2 cellular contexts compared by ENCODE assay signal in the genomic region with DNA sequence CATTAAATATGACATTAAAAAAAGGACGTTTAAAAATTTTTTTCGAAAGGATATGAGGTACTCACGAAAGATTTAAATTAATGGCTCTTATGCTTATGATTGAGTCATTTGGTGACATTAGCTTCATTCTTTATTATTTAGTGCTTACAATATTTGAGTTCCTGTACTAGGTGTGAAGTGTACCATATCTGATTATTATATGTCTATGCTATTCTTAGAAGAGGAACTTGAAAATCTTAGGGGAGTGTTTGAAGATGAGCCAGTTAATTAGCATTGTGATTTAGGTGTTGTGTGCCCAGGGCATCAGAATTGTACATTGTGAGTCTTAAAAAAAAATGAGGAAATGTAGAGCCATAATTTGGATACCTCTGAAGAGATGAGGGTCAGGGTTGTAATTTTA.
TF ChIP-seq lines count a peak whose summit lies in the region.

No MANE protein-coding gene starts in this region.

TF ChIP-seq in GM12878, 131 proteins besides CTCF, POLR2A, EP300 and RAD21 (continued from another document):
- TF ChIP-seq SPI1 (IDR thresholded peaks at IDR 0.05; ENCODE audit: borderline replicate concordance, insufficient read depth, low read depth, low read length) (peak; percentile 13; the same call in 1 of the 2 replicates), NFIC (IDR thresholded peaks at IDR 0.05; ENCODE audit: low read depth, low read length) (0 out of 2 replicates have a peak, but pooled peaks have one; percentile 20), BCLAF1 (IDR thresholded peaks at IDR 0.05) (no peak), MEF2B (IDR thresholded peaks at IDR 0.05; ENCODE audit: partially characterized antibody, poor library complexity, severe bottlenecking) (peak; percentile 46), MTA2 (IDR thresholded peaks at IDR 0.05; ENCODE audit: low read depth) (peak; percentile 78)

TF ChIP-seq in WTC11, 78 proteins besides CTCF, POLR2A, EP300 and RAD21 (continued from another document):
- no peak for TF ChIP-seq JUN (CRISPR knock-in tag; IDR thresholded peaks at IDR 0.05)
- TF ChIP-seq, protein P1, sequence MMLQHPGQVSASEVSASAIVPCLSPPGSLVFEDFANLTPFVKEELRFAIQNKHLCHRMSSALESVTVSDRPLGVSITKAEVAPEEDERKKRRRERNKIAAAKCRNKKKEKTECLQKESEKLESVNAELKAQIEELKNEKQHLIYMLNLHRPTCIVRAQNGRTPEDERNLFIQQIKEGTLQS (CRISPR knock-in tag; conservative IDR thresholded peaks at IDR 0.05) = no peak
- no peak for TF ChIP-seq MLX (CRISPR knock-in tag; IDR thresholded peaks at IDR 0.05)
- no peak for TF ChIP-seq CREM (CRISPR knock-in tag; IDR thresholded peaks at IDR 0.05)
- TF ChIP-seq NFYB (CRISPR knock-in tag; conservative IDR thresholded peaks at IDR 0.05; ENCODE audit: low read depth) = no peak
- TF ChIP-seq, protein P2, sequence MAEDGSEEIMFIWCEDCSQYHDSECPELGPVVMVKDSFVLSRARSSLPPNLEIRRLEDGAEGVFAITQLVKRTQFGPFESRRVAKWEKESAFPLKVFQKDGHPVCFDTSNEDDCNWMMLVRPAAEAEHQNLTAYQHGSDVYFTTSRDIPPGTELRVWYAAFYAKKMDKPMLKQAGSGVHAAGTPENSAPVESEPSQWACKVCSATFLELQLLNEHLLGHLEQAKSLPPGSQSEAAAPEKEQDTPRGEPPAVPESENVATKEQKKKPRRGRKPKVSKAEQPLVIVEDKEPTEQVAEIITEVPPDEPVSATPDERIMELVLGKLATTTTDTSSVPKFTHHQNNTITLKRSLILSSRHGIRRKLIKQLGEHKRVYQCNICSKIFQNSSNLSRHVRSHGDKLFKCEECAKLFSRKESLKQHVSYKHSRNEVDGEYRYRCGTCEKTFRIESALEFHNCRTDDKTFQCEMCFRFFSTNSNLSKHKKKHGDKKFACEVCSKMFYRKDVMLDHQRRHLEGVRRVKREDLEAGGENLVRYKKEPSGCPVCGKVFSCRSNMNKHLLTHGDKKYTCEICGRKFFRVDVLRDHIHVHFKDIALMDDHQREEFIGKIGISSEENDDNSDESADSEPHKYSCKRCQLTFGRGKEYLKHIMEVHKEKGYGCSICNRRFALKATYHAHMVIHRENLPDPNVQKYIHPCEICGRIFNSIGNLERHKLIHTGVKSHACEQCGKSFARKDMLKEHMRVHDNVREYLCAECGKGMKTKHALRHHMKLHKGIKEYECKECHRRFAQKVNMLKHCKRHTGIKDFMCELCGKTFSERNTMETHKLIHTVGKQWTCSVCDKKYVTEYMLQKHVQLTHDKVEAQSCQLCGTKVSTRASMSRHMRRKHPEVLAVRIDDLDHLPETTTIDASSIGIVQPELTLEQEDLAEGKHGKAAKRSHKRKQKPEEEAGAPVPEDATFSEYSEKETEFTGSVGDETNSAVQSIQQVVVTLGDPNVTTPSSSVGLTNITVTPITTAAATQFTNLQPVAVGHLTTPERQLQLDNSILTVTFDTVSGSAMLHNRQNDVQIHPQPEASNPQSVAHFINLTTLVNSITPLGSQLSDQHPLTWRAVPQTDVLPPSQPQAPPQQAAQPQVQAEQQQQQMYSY (CRISPR knock-in tag; IDR thresholded peaks at IDR 0.05) = no peak
- TF ChIP-seq JAZF1 (CRISPR knock-in tag; IDR thresholded peaks at IDR 0.05) = no peak
